ENCODE assay signal across 8 cellular contexts in genomic region chr9:111926421-111926875, GRCh38. TPM values are rescaled to one million over a fixed set of nuclear protein-coding genes. Genes with fewer than 3 reads are reported as not detected.
DNase-seq lines count a peak whose midpoint lies in the region; ATAC-seq, FAIRE-seq and TF ChIP-seq lines count a peak whose summit lies in the region.

No MANE protein-coding gene starts in this region.

- no peak for TF ChIP-seq CTCF in NB4 (IDR thresholded peaks at IDR 0.05; ENCODE audit: low read depth, low read length)
- TF ChIP-seq CTCF in right lobe of liver (IDR thresholded peaks at IDR 0.05) = no peak

- H3K27ac ChIP-seq in right lobe of liver = peak overlapping the region; percentile 22 to 37 (median 34)

- H3K4me1 ChIP-seq in right lobe of liver = peaks cover 0 to 7% (median 1%) of the 10 kb centered on the region in 4 donors

- no peaks in the 10 kb centered on the region for H3K27me3 ChIP-seq in right lobe of liver

- H3K27me3 Mint-ChIP-seq in stimulated activated naive CD8-positive, alpha-beta T cell treated with anti-CD3 and anti-CD28 coated beads, Interleukin-15, amount 100 ng/mL, for 72 hours = no peaks in the 10 kb centered on the region

- peaks cover 0 to 8% (median 0%) of the 10 kb centered on the region in 4 donors for H3K36me3 ChIP-seq in right lobe of liver

- DNase-seq in GM12891 (ENCODE audit: insufficient read length, low spot score) (peak; percentile 42), NB4 (ENCODE audit: low read depth) (peak; percentile 55), right lobe of liver (no peak), dedifferentiated amniotic fluid mesenchymal stem cell (ENCODE audit: extremely low spot score) (no peak), SK-N-DZ (ENCODE audit: low spot score) (no peak)
- peak; percentile 33 for DNase-seq in activated T-helper 9 cell treated with anti-CD3 and anti-CD28 coated beads, Interleukin-2, amount 50 U/mL, for 16 hours (ENCODE audit: low read depth)
- peak; percentile 32 to 47 for DNase-seq in stimulated activated naive CD8-positive, alpha-beta T cell treated with anti-CD3 and anti-CD28 coated beads, Interleukin-15, amount 100 ng/mL, for 72 hours

- H3K4me1 Mint-ChIP-seq in stimulated activated naive CD8-positive, alpha-beta T cell treated with anti-CD3 and anti-CD28 coated beads, Interleukin-15, amount 100 ng/mL, for 72 hours = peaks cover 19% of the 10 kb centered on the region

- WGBS in right lobe of liver (ENCODE audit: insufficient coverage, low coverage, low lambda C conversion rate, missing lambda C conversion rate) = 43% methylated on average over 6 of the region's 6 CpGs

- H3K27ac Mint-ChIP-seq in stimulated activated naive CD8-positive, alpha-beta T cell treated with anti-CD3 and anti-CD28 coated beads, Interleukin-15, amount 100 ng/mL, for 72 hours = peak overlapping the region in 1 of 2 donors; percentile 85

- no peaks in the 10 kb centered on the region for H3K9me3 Mint-ChIP-seq in stimulated activated naive CD8-positive, alpha-beta T cell treated with anti-CD3 and anti-CD28 coated beads, Interleukin-15, amount 100 ng/mL, for 72 hours

- no peak overlapping the region for H3K4me3 ChIP-seq in NB4 (ENCODE audit: low read depth, low read length)
- H3K4me3 ChIP-seq in right lobe of liver = no peak overlapping the region

- intact Hi-C loops in right lobe of liver (cut with DNase I) = no loop called here

- TF ChIP-seq POLR2A in GM12891 (IDR thresholded peaks at IDR 0.05; ENCODE audit: low read depth, low read length) (no peak), NB4 (IDR thresholded peaks at IDR 0.05; ENCODE audit: extremely low read depth, insufficient read length) (no peak), right lobe of liver (IDR thresholded peaks at IDR 0.05) (no peak)

- no peaks in the 10 kb centered on the region for H3K9me3 ChIP-seq in right lobe of liver

- ATAC-seq in HG02571 (IDR thresholded peaks at IDR 0.05; ENCODE audit: unreplicated experiment) (peak; percentile 98), right lobe of liver (peak; percentile 75 to 89 (median 82))
- ATAC-seq in stimulated activated naive CD8-positive, alpha-beta T cell treated with anti-CD3 and anti-CD28 coated beads, Interleukin-15, amount 100 ng/mL, for 72 hours = peak; percentile 100

- peak; percentile 94 for FAIRE-seq in GM12891 (lab: Jason Lieb, UNC)

- peak overlapping the region; percentile 54 to 77 for H3K4me3 Mint-ChIP-seq in stimulated activated naive CD8-positive, alpha-beta T cell treated with anti-CD3 and anti-CD28 coated beads, Interleukin-15, amount 100 ng/mL, for 72 hours

TF ChIP-seq in GM12891, 5 proteins besides CTCF, POLR2A, EP300 and RAD21:
- no peak for TF ChIP-seq POU2F2 (IDR thresholded peaks at IDR 0.05; ENCODE audit: low read depth, low read length)
- no peak for TF ChIP-seq PAX5 (IDR thresholded peaks at IDR 0.05; ENCODE audit: insufficient read depth, low read length, severe bottlenecking)
- TF ChIP-seq POLR2AphosphoS5 (IDR thresholded peaks at IDR 0.05; ENCODE audit: low read depth, low read length) = peak; percentile 41; the same call in 1 of the 2 replicates
- TF ChIP-seq TAF1 (IDR thresholded peaks at IDR 0.05; ENCODE audit: low read depth, low read length) = no peak
- peak; percentile 94 for TF ChIP-seq SPI1 (IDR thresholded peaks at IDR 0.05; ENCODE audit: low read depth, low read length)
TF ChIP-seq in GM12891: peak in this region for 2.

RNA-seq across cellular contexts. Expression of gene UGCG, which starts 29.8 kb away (rescaled TPM):
- 33.7 TPM for polyA plus RNA-seq in GM12891 (2012; ENCODE audit: low read depth, missing spikeins)
- total RNA-seq in right lobe of liver = 10 to 100 TPM in 5 of 6 experiments, 1 to 10 TPM in 1; 7.9 to 37.2 (median 17.1) TPM
- polyA plus RNA-seq in SK-N-DZ (2014; cell fraction: cytosol; rRNA removed) = 33.9 and 34.5 TPM in 2 replicates
- 16.9 and 17.8 TPM in 2 replicates for polyA plus RNA-seq in SK-N-DZ (2014; cell fraction: nucleus; rRNA removed)

Comparison
In these comparisons a context has a peak if more than half of its experiments do, and no peak if none do; other contexts are left out.
1. DNase-seq: peak in GM12891 (single experiment), NB4 (single experiment), activated T-helper 9 cell treated with anti-CD3 and anti-CD28 coated beads, Interleukin-2, amount 50 U/mL, for 16 hours (single experiment) and stimulated activated naive CD8-positive, alpha-beta T cell treated with anti-CD3 and anti-CD28 coated beads, Interleukin-15, amount 100 ng/mL, for 72 hours (2 of 2); none in right lobe of liver (0 of 3), dedifferentiated amniotic fluid mesenchymal stem cell (single experiment) and SK-N-DZ (single experiment).
2. Peak in every context shown above with its lines, with median percentiles within 50 percentile points of each other: ATAC-seq.